Comparison of ENCODE assay signal across 8 cellular contexts in genomic region chr15:52680041-52680391, GRCh38. TPM values are rescaled to one million over a fixed set of nuclear protein-coding genes. Genes with fewer than 3 reads are reported as not detected.
DNase-seq lines count a peak whose midpoint lies in the region; ATAC-seq and TF ChIP-seq lines count a peak whose summit lies in the region.

No MANE protein-coding gene starts in this region.

- peak in 1 of 2 donors; percentile 11 for DNase-seq in cardiac muscle cell (ENCODE audit: low read depth in 1 of 2, low spot score in 1 of 2)
- DNase-seq in Right ventricle myocardium superior, result no peak
- DNase-seq in activated naive CD4-positive, alpha-beta T cell treated with anti-CD3 and anti-CD28 coated beads, Interleukin-2, amount 50 U/mL, for 72 hours (ENCODE audit: low spot score in 2 of 2), result no peak
- DNase-seq in thyroid gland, result no peak
- no peak for DNase-seq in GM20000 (ENCODE audit: low spot score)
- no peak for DNase-seq in NCI-H446 treated with DMSO at 0.1 percent for 48 hours (lab: John Stamatoyannopoulos, UW)

- H3K9me3 ChIP-seq in cardiac muscle cell (ENCODE audit: low read depth) (no peaks in the 10 kb centered on the region), iPS-20b (ENCODE audit: insufficient read depth, low read depth, low read length) (no peaks in the 10 kb centered on the region), thyroid gland (no peaks in the 10 kb centered on the region)

- H3K36me3 ChIP-seq in cardiac muscle cell, result peaks cover 6% of the 10 kb centered on the region
- H3K36me3 ChIP-seq in iPS-20b (ENCODE audit: insufficient read depth, low read depth, low read length), result no peaks in the 10 kb centered on the region
- peaks cover 2 to 7% of the 10 kb centered on the region in 2 donors for H3K36me3 ChIP-seq in thyroid gland

- H3K27ac Mint-ChIP-seq in activated naive CD4-positive, alpha-beta T cell treated with anti-CD3 and anti-CD28 coated beads, Interleukin-2, amount 50 U/mL, for 72 hours, result peak overlapping the region; percentile 50 to 97

- H3K27ac ChIP-seq in cardiac muscle cell, result peak overlapping the region; percentile 92
- no peak overlapping the region for H3K27ac ChIP-seq in iPS-20b (ENCODE audit: low read length)
- peak overlapping the region; percentile 98 to 100 (median 99) for H3K27ac ChIP-seq in thyroid gland

- H3K4me1 ChIP-seq in cardiac muscle cell (ENCODE audit: low read depth) (peaks cover 21% of the 10 kb centered on the region), iPS-20b (ENCODE audit: insufficient read depth, low read length) (peaks cover 8% of the 10 kb centered on the region; the same call in 1 of the 2 replicates), thyroid gland (peaks cover 31 to 34% of the 10 kb centered on the region in 2 donors)

- TF ChIP-seq CTCF in cardiac muscle cell (IDR thresholded peaks at IDR 0.05; ENCODE audit: low read depth, low read length) (no peak), thyroid gland (IDR thresholded peaks at IDR 0.05) (no peak), GM20000 (IDR thresholded peaks at IDR 0.05; ENCODE audit: extremely low read depth, missing control alignments) (no peak)

- peaks cover 19 to 24% of the 10 kb centered on the region in 2 donors for H3K36me3 Mint-ChIP-seq in activated naive CD4-positive, alpha-beta T cell treated with anti-CD3 and anti-CD28 coated beads, Interleukin-2, amount 50 U/mL, for 72 hours

- WGBS in thyroid gland, 2 donors, result 39 to 47% methylated on average over 3 of the region's 3 CpGs

- ATAC-seq in Right ventricle myocardium superior (ENCODE audit: poor library complexity) (no peak), GM21390 (IDR thresholded peaks at IDR 0.05; ENCODE audit: unreplicated experiment) (no peak)
- ATAC-seq in activated naive CD4-positive, alpha-beta T cell treated with anti-CD3 and anti-CD28 coated beads, Interleukin-2, amount 50 U/mL, for 72 hours, result no peak

- H3K27me3 ChIP-seq in cardiac muscle cell (no peaks in the 10 kb centered on the region), iPS-20b (ENCODE audit: insufficient read depth, low read length) (peaks cover 22% of the 10 kb centered on the region; the same call in 1 of the 2 replicates), thyroid gland (no peaks in the 10 kb centered on the region)

- H3K4me3 ChIP-seq in cardiac muscle cell (peak overlapping the region; percentile 79), iPS-20b (ENCODE audit: low read length) (peak overlapping the region; percentile 84), thyroid gland (replicated peaks in 1 of 3) (peak overlapping the region in 2 of 3 donors; percentile 86 to 88)

- H3K9ac ChIP-seq in iPS-20b (ENCODE audit: low read depth, low read length), result no peak overlapping the region

- H3K9me3 Mint-ChIP-seq in activated naive CD4-positive, alpha-beta T cell treated with anti-CD3 and anti-CD28 coated beads, Interleukin-2, amount 50 U/mL, for 72 hours, result no peaks in the 10 kb centered on the region

- TF ChIP-seq POLR2A in thyroid gland (IDR thresholded peaks at IDR 0.05), result no peak

- intact Hi-C loops in Right ventricle myocardium superior (cut with DNase I), result loop anchor here (10.0 kb wide), 1 partner anchor 55 kb away; no protein-coding TSS in a partner anchor
- intact Hi-C loops in thyroid gland (cut with DNase I), result loop anchor here (10.0 kb wide), 1 partner anchor 55 kb away; no protein-coding TSS in a partner anchor

RNA-seq across cellular contexts. Expression of gene ATOSA, which starts 0.8 kb away (rescaled TPM):
- 13.9 and 23.6 TPM in 2 replicates for total RNA-seq in cardiac muscle cell
- 10.8 and 19.9 TPM in 2 replicates for polyA plus RNA-seq in cardiac muscle cell
- 20.4 TPM for total RNA-seq in Right ventricle myocardium superior
- total RNA-seq in activated naive CD4-positive, alpha-beta T cell treated with anti-CD3 and anti-CD28 coated beads, Interleukin-2, amount 50 U/mL, for 72 hours, result 10 to 100 TPM; 26.3 to 36.5 TPM
- 100 to 1,000 TPM in 2 of 4 donors, 10 to 100 TPM in 2; 88.7 to 164 (median 117) TPM for total RNA-seq in thyroid gland
